Comparison of ENCODE assay signal across 14 cellular contexts in genomic region chr1:4267381-4268261, GRCh38.
DNase-seq lines count a peak whose midpoint lies in the region; ATAC-seq and TF ChIP-seq lines count a peak whose summit lies in the region.
"Had no signal": no experiment of that assay in that cellular context is flagged by ENCODE, and none has a peak within 500 bp of the region (broad histone marks: within the 10 kb centered on the region; RNA-seq: fewer than 3 reads in every experiment).

No MANE protein-coding gene starts in this region.

- H3K79me2 ChIP-seq in MM.1S (ENCODE audit: low read length): no peaks in the 10 kb centered on the region
- H3K79me2 ChIP-seq: parathyroid adenoma had no signal

- H3K4me3 ChIP-seq in MM.1S (ENCODE audit: low read length): no peak overlapping the region
- H3K4me3 ChIP-seq: uterus had no signal

- H3K36me3 ChIP-seq in MM.1S (replicated peaks; ENCODE audit: insufficient read depth, low read length): no peaks in the 10 kb centered on the region
- H3K36me3 ChIP-seq: uterus had no signal

- H3K9me2 ChIP-seq in MM.1S (replicated peaks; ENCODE audit: insufficient read depth, low read length): no peaks in the 10 kb centered on the region

- no peak overlapping the region for H3K27ac Mint-ChIP-seq in stimulated activated naive CD8-positive, alpha-beta T cell treated with anti-CD3 and anti-CD28 coated beads, Interleukin-15, amount 100 ng/mL, for 72 hours
- H3K27ac Mint-ChIP-seq in type B pancreatic cell: peak overlapping the region; percentile 71

- no peaks in the 10 kb centered on the region for H3F3A ChIP-seq in MM.1S (ENCODE audit: insufficient read depth, low read length)

- H3K27me3 Mint-ChIP-seq in stimulated activated naive CD8-positive, alpha-beta T cell treated with anti-CD3 and anti-CD28 coated beads, Interleukin-15, amount 100 ng/mL, for 72 hours: peaks cover 40% of the 10 kb centered on the region
- peaks cover 9% of the 10 kb centered on the region for H3K27me3 Mint-ChIP-seq in type B pancreatic cell

- H3K4me1 Mint-ChIP-seq in stimulated activated naive CD8-positive, alpha-beta T cell treated with anti-CD3 and anti-CD28 coated beads, Interleukin-15, amount 100 ng/mL, for 72 hours: no peaks in the 10 kb centered on the region
- peaks cover 4% of the 10 kb centered on the region for H3K4me1 Mint-ChIP-seq in type B pancreatic cell (ENCODE audit: unreplicated experiment)

- no peak overlapping the region for H3K9ac ChIP-seq in MM.1S (ENCODE audit: low read length)
- H3K9ac ChIP-seq: parathyroid adenoma had no signal

- TF ChIP-seq CTCF in MM.1S (IDR thresholded peaks at IDR 0.05; ENCODE audit: low read length) (no peak), type B pancreatic cell (conservative IDR thresholded peaks at IDR 0.05) (no peak)

- ATAC-seq in stimulated activated naive CD8-positive, alpha-beta T cell treated with anti-CD3 and anti-CD28 coated beads, Interleukin-15, amount 100 ng/mL, for 72 hours: peak; percentile 52
- ATAC-seq in stimulated activated naive CD8-positive, alpha-beta T cell treated with anti-CD3 and anti-CD28 coated beads, Interleukin-15, Interleukin-2, amounts not matched to agents 100 U/mL and 50 U/mL, for 24 hours: no peak
- peak; percentile 54 for ATAC-seq in HG02852 (IDR thresholded peaks at IDR 0.05; ENCODE audit: unreplicated experiment)

- no peaks in the 10 kb centered on the region for H4K20me1 ChIP-seq in MM.1S (ENCODE audit: insufficient read depth, low read length)

- no peak overlapping the region for H2AFZ ChIP-seq in MM.1S (ENCODE audit: low read length)
- H2AFZ ChIP-seq: parathyroid adenoma had no signal

- no peak for DNase-seq in stimulated activated naive CD8-positive, alpha-beta T cell treated with anti-CD3 and anti-CD28 coated beads, Interleukin-15, amount 100 ng/mL, for 72 hours
- no peak for DNase-seq in stimulated activated naive CD8-positive, alpha-beta T cell treated with anti-CD3 and anti-CD28 coated beads, Interleukin-15, Interleukin-2, amounts not matched to agents 100 U/mL and 50 U/mL, for 24 hours
- DNase-seq in MM.1S (peak; percentile 39), type B pancreatic cell (ENCODE audit: extremely low spot score, unreplicated experiment) (no peak), cerebellar nuclear complex (lab: John Stamatoyannopoulos, UW) (no peak), midbrain (lab: John Stamatoyannopoulos, UW) (no peak), NCI-H2029 treated with DMSO at 0.1 percent for 48 hours (lab: John Stamatoyannopoulos, UW) (no peak)
- DNase-seq: activated CD4-positive, alpha-beta T cell treated with anti-CD3 and anti-CD28 coated beads for 48 hours; kidney; NCI-H1436 treated with DMSO at 0.1 percent for 48 hours; uterus had no signal

- no peaks in the 10 kb centered on the region for H3K4me1 ChIP-seq in MM.1S (ENCODE audit: low read length)
- H3K4me1 ChIP-seq: parathyroid adenoma, uterus had no signal

- H3K4me3 Mint-ChIP-seq in stimulated activated naive CD8-positive, alpha-beta T cell treated with anti-CD3 and anti-CD28 coated beads, Interleukin-15, amount 100 ng/mL, for 72 hours: no peak overlapping the region
- peak overlapping the region; percentile 10 for H3K4me3 Mint-ChIP-seq in type B pancreatic cell

- no peaks in the 10 kb centered on the region for H3K9me3 ChIP-seq in MM.1S (replicated peaks; ENCODE audit: insufficient read depth, low read length)
- H3K9me3 ChIP-seq: uterus had no signal

- no peak overlapping the region for H3K27ac ChIP-seq in MM.1S (ENCODE audit: low read length)
- H3K27ac ChIP-seq: epithelial cell of prostate, parathyroid adenoma, uterus had no signal

- H3K9me3 Mint-ChIP-seq in stimulated activated naive CD8-positive, alpha-beta T cell treated with anti-CD3 and anti-CD28 coated beads, Interleukin-15, amount 100 ng/mL, for 72 hours: no peaks in the 10 kb centered on the region
- no peaks in the 10 kb centered on the region for H3K9me3 Mint-ChIP-seq in type B pancreatic cell

- H3K36me3 Mint-ChIP-seq in type B pancreatic cell: peaks cover 5% of the 10 kb centered on the region

- peaks cover 79% of the 10 kb centered on the region for H3K27me3 ChIP-seq in MM.1S (replicated peaks; ENCODE audit: insufficient read depth, low read length)
- H3K27me3 ChIP-seq: uterus had no signal

- H3K4me2 ChIP-seq in MM.1S (ENCODE audit: low read depth, low read length): no peak overlapping the region
